ENCODE assay signal across 1 cellular context in genomic region chr7:34837826-34838225, GRCh38.
TF ChIP-seq lines count a peak whose summit lies in the region.

No MANE protein-coding gene starts in this region.

TF ChIP-seq in SK-N-SH treated with all-trans-retinoic acid at 6 μM for 48 hours, 23 proteins besides CTCF, POLR2A, EP300 and RAD21 (continued from another document):
- TF ChIP-seq CSRNP3 (CRISPR knock-in tag; IDR thresholded peaks at IDR 0.05) (no peak), SNAI2 (CRISPR knock-in tag; IDR thresholded peaks at IDR 0.05) (no peak), GLIS3 (CRISPR knock-in tag; IDR thresholded peaks at IDR 0.05) (no peak), TOX (CRISPR knock-in tag; IDR thresholded peaks at IDR 0.05; ENCODE audit: borderline replicate concordance) (no peak)
TF ChIP-seq in SK-N-SH treated with all-trans-retinoic acid at 6 μM for 48 hours: peak in this region for 0.
